In the genomic region with DNA sequence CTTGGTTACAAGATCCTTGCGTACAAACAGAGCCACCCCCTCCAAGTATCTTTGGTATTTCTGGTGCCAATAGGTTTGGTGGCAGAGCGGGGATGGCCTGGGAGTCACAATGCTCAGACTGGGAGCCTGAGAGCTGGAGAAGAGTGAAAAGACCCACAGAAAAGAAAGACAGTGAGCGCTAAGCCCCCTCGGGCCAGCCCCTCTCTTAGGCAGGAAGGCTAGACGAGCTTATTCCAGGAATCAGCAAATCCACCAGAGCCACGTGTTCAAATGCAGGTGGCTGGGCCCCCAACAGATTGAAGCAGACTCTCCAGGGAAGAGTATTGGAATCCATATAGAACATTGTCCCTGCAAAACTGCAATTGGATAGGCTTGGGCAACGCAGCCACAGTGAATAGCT, we compare ENCODE assay signal across 1 cellular context.
TF ChIP-seq lines count a peak whose summit lies in the region.

No MANE protein-coding gene starts in this region.

TF ChIP-seq in GM12878, 131 proteins besides CTCF, POLR2A, EP300 and RAD21:
- no peak for TF ChIP-seq STAT3 (IDR thresholded peaks at IDR 0.05; ENCODE audit: low read depth, low read length)
- TF ChIP-seq KDM1A (IDR thresholded peaks at IDR 0.05; ENCODE audit: borderline replicate concordance), result no peak
